10 cellular contexts compared by ENCODE assay signal in genomic region chr16:84619103-84619460, GRCh38. TPM values are rescaled to one million over a fixed set of nuclear protein-coding genes. Genes with fewer than 3 reads are reported as not detected.
DNase-seq lines count a peak whose midpoint lies in the region; ATAC-seq and TF ChIP-seq lines count a peak whose summit lies in the region.
"Had no signal": no experiment of that assay in that cellular context is flagged by ENCODE, and none has a peak within 500 bp of the region (broad histone marks: within the 10 kb centered on the region; RNA-seq: fewer than 3 reads in every experiment).

No MANE protein-coding gene starts in this region.

- peaks cover 5% of the 10 kb centered on the region for H3K36me3 Mint-ChIP-seq in CD4-positive, CD25-positive, alpha-beta regulatory T cell

- H3K36me3 ChIP-seq in CD4-positive, CD25-positive, alpha-beta regulatory T cell (ENCODE audit: control insufficient read depth, insufficient read depth, low read length), result no peaks in the 10 kb centered on the region
- H3K36me3 ChIP-seq in OCI-LY1 (ENCODE audit: insufficient read depth, low read length), result peaks cover 33% of the 10 kb centered on the region; the same call in 1 of the 2 replicates
- no peaks in the 10 kb centered on the region for H3K36me3 ChIP-seq in ectodermal cell (ENCODE audit: control insufficient read depth, insufficient read depth, low read length)
- H3K36me3 ChIP-seq in neural cell (ENCODE audit: insufficient read depth, low read length), result no peaks in the 10 kb centered on the region
- H3K36me3 ChIP-seq: right atrium auricular region had no signal

- H3K27ac Mint-ChIP-seq in CD4-positive, CD25-positive, alpha-beta regulatory T cell, result peak overlapping the region in 2 of 3 donors; percentile 2 to 90

- 52 to 62% methylated on average over 2 to 3 of the region's 3 CpGs for WGBS in ectodermal cell, 2 experiments

- H3K4me1 ChIP-seq in CD4-positive, CD25-positive, alpha-beta regulatory T cell (ENCODE audit: control insufficient read depth, insufficient read depth, low read length, poor library complexity, severe bottlenecking), result peaks cover 33% of the 10 kb centered on the region
- peaks cover 49% of the 10 kb centered on the region for H3K4me1 ChIP-seq in OCI-LY1 (ENCODE audit: insufficient read depth, low read length, severe bottlenecking)
- peaks cover 19% of the 10 kb centered on the region for H3K4me1 ChIP-seq in ectodermal cell (ENCODE audit: control insufficient read depth, insufficient read depth, low read length)

- TF ChIP-seq RAD21 in neural cell (conservative IDR thresholded peaks at IDR 0.05), result no peak

- no peak overlapping the region for H3K9ac ChIP-seq in OCI-LY1 (ENCODE audit: low read length)
- H3K9ac ChIP-seq in neural cell (ENCODE audit: low read length), result peak overlapping the region; percentile 37

- H2AFZ ChIP-seq in OCI-LY1 (ENCODE audit: low read length), result no peak overlapping the region
- no peak overlapping the region for H2AFZ ChIP-seq in neural cell (ENCODE audit: low read depth, low read length)

- H3K27me3 Mint-ChIP-seq in CD4-positive, CD25-positive, alpha-beta regulatory T cell, result peaks cover 13% of the 10 kb centered on the region

- H3K79me2 ChIP-seq in OCI-LY1 (ENCODE audit: insufficient read depth, low read length), result peaks cover 33% of the 10 kb centered on the region
- H3K79me2 ChIP-seq in neural cell (replicated peaks; ENCODE audit: insufficient read depth, low read length), result peaks cover 22% of the 10 kb centered on the region

- no peak for ATAC-seq in CD4-positive, CD25-positive, alpha-beta regulatory T cell (ENCODE audit: low read depth in 2 of 2)
- ATAC-seq in GM19455 (IDR thresholded peaks at IDR 0.05; ENCODE audit: unreplicated experiment) (no peak), HG03139 (IDR thresholded peaks at IDR 0.05; ENCODE audit: unreplicated experiment) (no peak)

- TF ChIP-seq CTCF in OCI-LY1 (IDR thresholded peaks at IDR 0.05; ENCODE audit: low read length), result no peak
- no peak for TF ChIP-seq CTCF in neural cell (IDR thresholded peaks at IDR 0.05; ENCODE audit: poor library complexity, severe bottlenecking)

- H3K27ac ChIP-seq in CD4-positive, CD25-positive, alpha-beta regulatory T cell (ENCODE audit: insufficient read depth, low read length, poor library complexity, severe bottlenecking), result no peak overlapping the region
- no peak overlapping the region for H3K27ac ChIP-seq in OCI-LY1 (ENCODE audit: low read depth, low read length, poor library complexity, severe bottlenecking)
- H3K27ac ChIP-seq in ectodermal cell (ENCODE audit: insufficient read depth, low read depth, low read length, poor library complexity, severe bottlenecking), result peak overlapping the region; percentile 69
- H3K27ac ChIP-seq in neural cell (ENCODE audit: low read length), result no peak overlapping the region

- peaks cover 2% of the 10 kb centered on the region for H3K27me3 ChIP-seq in CD4-positive, CD25-positive, alpha-beta regulatory T cell (ENCODE audit: control insufficient read depth, insufficient read depth, low read length)
- H3K27me3 ChIP-seq in OCI-LY1 (ENCODE audit: insufficient read depth, low read length), result no peaks in the 10 kb centered on the region
- H3K27me3 ChIP-seq in ectodermal cell (ENCODE audit: control insufficient read depth, insufficient read depth, low read length, poor library complexity, severe bottlenecking), result peaks cover 7% of the 10 kb centered on the region
- H3K27me3 ChIP-seq in neural cell (ENCODE audit: insufficient read depth, low read depth, low read length), result no peaks in the 10 kb centered on the region
- H3K27me3 ChIP-seq: right atrium auricular region had no signal

- H3F3A ChIP-seq in OCI-LY1 (ENCODE audit: insufficient read depth, low read length) (no peaks in the 10 kb centered on the region), neural cell (ENCODE audit: insufficient read depth, low read length, poor library complexity, severe bottlenecking) (no peaks in the 10 kb centered on the region)

- peak overlapping the region; percentile 62 to 89 (median 82) for H3K4me3 Mint-ChIP-seq in CD4-positive, CD25-positive, alpha-beta regulatory T cell

- TF ChIP-seq EP300 in neural cell (conservative IDR thresholded peaks at IDR 0.05; ENCODE audit: poor library complexity, severe bottlenecking), result no peak

- H3K9me2 ChIP-seq in OCI-LY1 (ENCODE audit: low read depth, low read length) (no peaks in the 10 kb centered on the region), neural cell (ENCODE audit: insufficient read depth, low read length) (no peaks in the 10 kb centered on the region)

- no peaks in the 10 kb centered on the region for H3K9me3 Mint-ChIP-seq in CD4-positive, CD25-positive, alpha-beta regulatory T cell

- H4K20me1 ChIP-seq in OCI-LY1 (ENCODE audit: insufficient read depth, low read length) (no peaks in the 10 kb centered on the region), neural cell (ENCODE audit: insufficient read depth) (no peaks in the 10 kb centered on the region)

- H3K4me2 ChIP-seq in OCI-LY1 (ENCODE audit: low read length) (peak overlapping the region; percentile 20; the same call in 1 of the 2 replicates), neural cell (ENCODE audit: low read length) (no peak overlapping the region)

- H3K4me1 Mint-ChIP-seq in CD4-positive, CD25-positive, alpha-beta regulatory T cell, result peaks cover 24 to 40% (median 25%) of the 10 kb centered on the region in 4 donors

- H3K4me3 ChIP-seq in CD4-positive, CD25-positive, alpha-beta regulatory T cell (ENCODE audit: low read depth, low read length), result no peak overlapping the region
- H3K4me3 ChIP-seq in OCI-LY1 (ENCODE audit: low read depth, low read length, poor library complexity, severe bottlenecking) (no peak overlapping the region), ectodermal cell (ENCODE audit: insufficient read depth, low read depth, low read length) (no peak overlapping the region), neural cell (ENCODE audit: low read length) (no peak overlapping the region)

- no peaks in the 10 kb centered on the region for H3K9me3 ChIP-seq in CD4-positive, CD25-positive, alpha-beta regulatory T cell (ENCODE audit: control insufficient read depth in 2 of 2, low read length in 2 of 2)
- no peaks in the 10 kb centered on the region for H3K9me3 ChIP-seq in OCI-LY1 (ENCODE audit: low read length)
- no peaks in the 10 kb centered on the region for H3K9me3 ChIP-seq in ectodermal cell (ENCODE audit: control insufficient read depth, low read length)
- no peaks in the 10 kb centered on the region for H3K9me3 ChIP-seq in neural cell (ENCODE audit: low read length)
- H3K9me3 ChIP-seq: right atrium auricular region had no signal

- DNase-seq in CD4-positive, CD25-positive, alpha-beta regulatory T cell, result no peak
- no peak for DNase-seq in effector CD4-positive, alpha-beta T cell
- no peak for DNase-seq in GM19238 (ENCODE audit: insufficient read length, low spot score)
- DNase-seq: NCI-H526 treated with DMSO at 0.1 percent for 48 hours had no signal

TF ChIP-seq in neural cell, 6 proteins besides CTCF, POLR2A, EP300 and RAD21:
- TF ChIP-seq REST (IDR thresholded peaks at IDR 0.05; ENCODE audit: borderline replicate concordance) (no peak), EZH2 (IDR thresholded peaks at IDR 0.05; ENCODE audit: borderline replicate concordance, insufficient read depth, low read length, poor library complexity, severe bottlenecking) (no peak), MXI1 (conservative IDR thresholded peaks at IDR 0.05; ENCODE audit: poor library complexity, severe bottlenecking) (no peak), SMC3 (conservative IDR thresholded peaks at IDR 0.05; ENCODE audit: poor library complexity) (no peak), TAF1 (IDR thresholded peaks at IDR 0.05; ENCODE audit: low read depth) (no peak), POLR2AphosphoS5 (IDR thresholded peaks at IDR 0.05) (no peak)

RNA-seq across cellular contexts. Expression of gene COTL1, which starts 1.2 kb away (rescaled TPM):
- 353 TPM for total RNA-seq in CD4-positive, CD25-positive, alpha-beta regulatory T cell
- polyA plus RNA-seq in CD4-positive, CD25-positive, alpha-beta regulatory T cell, result 100 to 1,000 TPM; 450 to 761 (median 584) TPM
- polyA plus RNA-seq in ectodermal cell (2013, experiment 1 of 4), result 228 TPM
- polyA plus RNA-seq in ectodermal cell (2013, experiment 2 of 4), result 192 TPM
- polyA plus RNA-seq in ectodermal cell (2013, experiment 3 of 4), result 157 TPM
- polyA plus RNA-seq in ectodermal cell (2013, experiment 4 of 4), result 160 TPM
- polyA plus RNA-seq in neural cell, result 86.6 and 91.2 TPM in 2 replicates
- 70.0 and 73.5 TPM in 2 replicates for polyA minus RNA-seq in neural cell

RNA-seq across cellular contexts. Expression of gene KLHL36, which starts 29.2 kb away (rescaled TPM):
- total RNA-seq in CD4-positive, CD25-positive, alpha-beta regulatory T cell, result 86.0 TPM
- polyA plus RNA-seq in CD4-positive, CD25-positive, alpha-beta regulatory T cell, result 10 to 100 TPM; 28.1 to 43.4 (median 35.1) TPM
- polyA plus RNA-seq in ectodermal cell (2013, experiment 1 of 4), result 15.5 TPM
- 14.2 TPM for polyA plus RNA-seq in ectodermal cell (2013, experiment 2 of 4)
- 13.1 TPM for polyA plus RNA-seq in ectodermal cell (2013, experiment 3 of 4)
- polyA plus RNA-seq in ectodermal cell (2013, experiment 4 of 4), result 13.5 TPM
- 43.8 and 53.9 TPM in 2 replicates for polyA plus RNA-seq in neural cell
- polyA minus RNA-seq in neural cell, result 78.7 and 86.4 TPM in 2 replicates
